Comparison of ENCODE assay signal across 15 cellular contexts in genomic region chr7:100983451-100984187, GRCh38. TPM values are rescaled to one million over a fixed set of nuclear protein-coding genes. Genes with fewer than 3 reads are reported as not detected.
DNase-seq lines count a peak whose midpoint lies in the region; ATAC-seq and TF ChIP-seq lines count a peak whose summit lies in the region.
"Had no signal": no experiment of that assay in that cellular context is flagged by ENCODE, and none has a peak within 500 bp of the region (broad histone marks: within the 10 kb centered on the region; RNA-seq: fewer than 3 reads in every experiment).

No MANE protein-coding gene starts in this region.

- H3K27ac ChIP-seq in body of pancreas (no peak overlapping the region), thoracic aorta (no peak overlapping the region)
- H3K27ac ChIP-seq: 22Rv1, gastroesophageal sphincter, HL-60 had no signal

- H3K4me1 ChIP-seq in body of pancreas (no peaks in the 10 kb centered on the region), thoracic aorta (ENCODE audit: control insufficient read depth in 1 of 2, low read depth in 2 of 2) (no peaks in the 10 kb centered on the region)
- H3K4me1 ChIP-seq: gastroesophageal sphincter had no signal

- H3K9me3 ChIP-seq in body of pancreas (no peaks in the 10 kb centered on the region), thoracic aorta (no peaks in the 10 kb centered on the region)
- H3K9me3 ChIP-seq: gastroesophageal sphincter had no signal

- peak; percentile 8 for DNase-seq in SIG-M5 treated with dmso at 0.1 percent for 504 hours (lab: John Stamatoyannopoulos, UW; ENCODE audit: unreplicated experiment)
- no peak for DNase-seq in SIG-M5 (lab: John Stamatoyannopoulos, UW)
- peak in 1 of 4 donors; percentile 14 for DNase-seq in body of pancreas
- peak; percentile 79 for DNase-seq in kidney glomerular epithelial cell (lab: John Stamatoyannopoulos, UW)
- DNase-seq in thoracic aorta (ENCODE audit: low spot score), result no peak
- DNase-seq in DMS53 treated with DMSO at 0.1 percent for 48 hours (lab: John Stamatoyannopoulos, UW; ENCODE audit: unreplicated experiment), result no peak
- DNase-seq: DMS153, NCI-H1092, NCI-H774 had no signal

- H3K36me3 ChIP-seq in body of pancreas (replicated peaks in 1 of 2; ENCODE audit: insufficient read depth in 1 of 2, low read depth in 2 of 2) (no peaks in the 10 kb centered on the region), thoracic aorta (no peaks in the 10 kb centered on the region)
- H3K36me3 ChIP-seq: gastroesophageal sphincter had no signal

- intact Hi-C loops in body of pancreas (cut with DNase I), result no loop called here

- ATAC-seq in body of pancreas (peak; percentile 87), thoracic aorta (ENCODE audit: insufficient number of reproducible peaks, low FRiP score, low read depth) (peak; percentile 84), GM21390 (IDR thresholded peaks at IDR 0.05; ENCODE audit: unreplicated experiment) (no peak), HG02840 (IDR thresholded peaks at IDR 0.05; ENCODE audit: low FRiP score, unreplicated experiment) (no peak)
- ATAC-seq: gastroesophageal sphincter had no signal

- WGBS in body of pancreas, 2 donors, result 28 to 41% methylated on average over 8 of the region's 8 CpGs

- H3K4me3 ChIP-seq in body of pancreas, result no peak overlapping the region
- no peak overlapping the region for H3K4me3 ChIP-seq in thoracic aorta
- H3K4me3 ChIP-seq: gastroesophageal sphincter had no signal

- no peak for TF ChIP-seq CTCF in body of pancreas (IDR thresholded peaks at IDR 0.05)
- no peak for TF ChIP-seq CTCF in thoracic aorta (IDR thresholded peaks at IDR 0.05)

- H3K27me3 ChIP-seq in body of pancreas, result no peaks in the 10 kb centered on the region
- H3K27me3 ChIP-seq in thoracic aorta (replicated peaks; ENCODE audit: insufficient read depth), result no peaks in the 10 kb centered on the region

- no peak for TF ChIP-seq POLR2A in body of pancreas (IDR thresholded peaks at IDR 0.05)

RNA-seq across cellular contexts. Expression of gene MUC12, which starts 14.3 kb away (rescaled TPM):
- total RNA-seq in body of pancreas (not detected), thoracic aorta (not detected)
- total RNA-seq: liver had no signal

RNA-seq across cellular contexts. Expression of gene MUC3A, which starts 34.3 kb away (rescaled TPM):
- total RNA-seq in body of pancreas, result 1 to 10 TPM in 1 of 2 donors, under 1 TPM in 1; 0.52 to 3.0 TPM
- under 1 TPM in 1 of 2 donors, not detected in 1; 0.49 TPM for total RNA-seq in thoracic aorta

RNA-seq across cellular contexts. Expression of gene MUC17, which starts 36.3 kb away (rescaled TPM):
- total RNA-seq in body of pancreas, result under 1 TPM in 1 of 2 donors, not detected in 1; 0.78 TPM
- total RNA-seq in thoracic aorta, result not detected
- total RNA-seq: liver had no signal

Comparison
In these comparisons a context has a peak if more than half of its experiments do, and no peak if none do; other contexts are left out.
1. DNase-seq: peak in SIG-M5 treated with dmso at 0.1 percent for 504 hours (single experiment) and kidney glomerular epithelial cell (single experiment); none in SIG-M5 (single experiment), thoracic aorta (single experiment) and DMS53 treated with DMSO at 0.1 percent for 48 hours (single experiment).
2. ATAC-seq: peak in body of pancreas (single experiment) and thoracic aorta (single experiment); none in GM21390 (single experiment) and HG02840 (single experiment).